In the genomic region with DNA sequence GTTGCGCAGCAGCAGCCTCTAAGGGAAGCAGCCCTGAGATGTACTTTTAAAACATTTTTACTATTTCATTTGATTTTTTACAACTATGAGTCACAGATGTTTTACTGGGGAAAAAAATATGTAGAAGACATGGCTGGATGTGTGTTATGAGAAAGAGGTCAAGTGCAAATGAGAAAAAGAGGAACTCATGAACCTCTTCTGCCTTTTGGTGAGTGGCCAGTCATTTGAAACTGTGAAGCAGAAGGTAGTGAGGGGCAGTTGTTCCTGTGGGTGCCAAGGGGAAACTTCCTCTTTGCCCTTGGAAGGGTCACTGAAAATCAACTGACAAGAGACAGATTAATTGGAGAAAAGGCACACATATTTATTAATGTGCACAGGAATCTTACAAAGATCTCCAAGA, we compare ENCODE assay signal across 15 cellular contexts.
DNase-seq lines count a peak whose midpoint lies in the region; ATAC-seq, FAIRE-seq and TF ChIP-seq lines count a peak whose summit lies in the region.
"Had no signal": no experiment of that assay in that cellular context is flagged by ENCODE, and none has a peak within 500 bp of the region (broad histone marks: within the 10 kb centered on the region; RNA-seq: fewer than 3 reads in every experiment).

No MANE protein-coding gene starts in this region.

- DNase-seq in MV-4-11 (lab: John Stamatoyannopoulos, UW) (peak; percentile 96), D721Med (ENCODE audit: insufficient read length, low spot score) (no peak)
- DNase-seq in activated naive CD4-positive, alpha-beta T cell treated with anti-CD3 and anti-CD28 coated beads, Interleukin-2, amount 50 U/mL, for 16 hours, result no peak
- DNase-seq: activated CD8-positive, alpha-beta memory T cell treated with anti-CD3 and anti-CD28 coated beads, Interleukin-2, amount 50 U/mL, for 48 hours; aorta; endodermal cell; hippocampal formation; MG63; NK-92 treated with Interleukin-12 subunit alpha and Interleukin-12 subunit beta, amount 100 ng/mL, for 24 hours; right lobe of liver had no signal

- H3K4me1 ChIP-seq in parathyroid adenoma, result peaks cover 12% of the 10 kb centered on the region
- H3K4me1 ChIP-seq: right lobe of liver had no signal

- FAIRE-seq in D721Med (lab: Jason Lieb, UNC), result no peak

- no peak overlapping the region for H3K9ac ChIP-seq in parathyroid adenoma

- TF ChIP-seq CTCF in parathyroid adenoma (IDR thresholded peaks at IDR 0.05) (no peak), D721Med (IDR thresholded peaks at IDR 0.05; ENCODE audit: insufficient read depth, missing control alignments) (no peak)

- no peak overlapping the region for H3K4me3 ChIP-seq in parathyroid adenoma (ENCODE audit: low read depth, low read length)
- H3K4me3 ChIP-seq: MG63, right lobe of liver had no signal

- no peaks in the 10 kb centered on the region for H3K36me3 ChIP-seq in parathyroid adenoma (ENCODE audit: control insufficient read depth, insufficient read depth, low read length)
- H3K36me3 ChIP-seq: MG63, right lobe of liver had no signal

- ATAC-seq in GM18907 (IDR thresholded peaks at IDR 0.05; ENCODE audit: unreplicated experiment), result peak; percentile 43
- ATAC-seq in HG02840 (IDR thresholded peaks at IDR 0.05; ENCODE audit: low FRiP score, unreplicated experiment), result peak; percentile 53
- ATAC-seq in HG02642 (IDR thresholded peaks at IDR 0.05; ENCODE audit: poor library complexity, unreplicated experiment), result no peak
- no peak for ATAC-seq in HG02970 (IDR thresholded peaks at IDR 0.05; ENCODE audit: low FRiP score, unreplicated experiment)

- no peaks in the 10 kb centered on the region for H3K9me3 ChIP-seq in parathyroid adenoma (ENCODE audit: control insufficient read depth, low read length)
- H3K9me3 ChIP-seq: right lobe of liver had no signal

- no peaks in the 10 kb centered on the region for H3K27me3 ChIP-seq in parathyroid adenoma (ENCODE audit: control insufficient read depth, insufficient read depth, low read length)
- H3K27me3 ChIP-seq: MG63, right lobe of liver had no signal

- no peak overlapping the region for H3K4me2 ChIP-seq in parathyroid adenoma (ENCODE audit: low read length)

- H3K27ac ChIP-seq in parathyroid adenoma, result peak overlapping the region; percentile 49
- H3K27ac ChIP-seq: right lobe of liver had no signal

- no peak overlapping the region for H2AFZ ChIP-seq in parathyroid adenoma

- no peaks in the 10 kb centered on the region for H3K79me2 ChIP-seq in parathyroid adenoma

Comparison
In these comparisons a context has a peak if more than half of its experiments do, and no peak if none do; other contexts are left out.
1. ATAC-seq: peak in GM18907 (single experiment) and HG02840 (single experiment); none in HG02642 (single experiment) and HG02970 (single experiment).